31 cellular contexts compared by ENCODE assay signal in the genomic region with DNA sequence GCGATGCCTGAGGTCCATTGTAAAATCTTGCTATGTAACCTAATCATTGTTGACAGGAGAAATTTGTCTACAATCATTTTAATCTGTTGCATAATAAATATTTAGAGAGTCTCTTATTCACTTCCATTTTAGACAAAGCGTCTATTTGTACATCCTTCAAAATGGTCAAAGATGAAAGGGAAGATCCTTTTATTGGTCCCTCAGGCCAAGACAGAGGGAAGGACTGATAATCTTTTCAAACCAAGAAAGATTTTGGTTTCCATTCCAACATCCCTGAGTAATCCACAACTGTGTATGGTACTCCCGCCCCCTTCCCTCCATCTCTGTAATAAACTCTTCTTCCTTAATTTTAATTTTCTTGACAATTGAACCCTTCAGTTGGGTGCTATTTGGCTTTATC.
"Had no signal": no experiment of that assay in that cellular context is flagged by ENCODE, and none has a peak within 500 bp of the region (broad histone marks: within the 10 kb centered on the region; RNA-seq: fewer than 3 reads in every experiment).

No MANE protein-coding gene starts in this region.

- H3K27ac ChIP-seq: ascending aorta, breast epithelium, cardiac muscle cell, colonic mucosa, epithelial cell of prostate, esophagus squamous epithelium, gastrocnemius medialis had no signal

- H3K27me3 ChIP-seq: ascending aorta, breast epithelium, cardiac muscle cell, colonic mucosa, esophagus squamous epithelium, gastrocnemius medialis had no signal

- FAIRE-seq: endometrium, endothelial cell of umbilical vein had no signal

- H3K4me3 ChIP-seq: ascending aorta, breast epithelium, cardiac muscle cell, colonic mucosa, esophagus squamous epithelium, gastrocnemius medialis had no signal

- DNase-seq: activated CD4-positive, alpha-beta memory T cell treated with anti-CD3 and anti-CD28 coated beads for 36 hours; activated CD4-positive, alpha-beta T cell treated with anti-CD3 and anti-CD28 coated beads for 36 hours; activated CD4-positive, alpha-beta T cell treated with anti-CD3 and anti-CD28 coated beads, Interleukin-2, amount 10 ng/mL, durations not matched to agents 24 days and 14 days; activated CD4-positive, CD25-positive, alpha-beta regulatory T cell; activated CD4-positive, CD25-positive, alpha-beta regulatory T cell treated with anti-CD3 and anti-CD28 coated beads, Interleukin-2, amount 50 U/mL, for 72 hours; activated CD8-positive, alpha-beta memory T cell treated with anti-CD3 and anti-CD28 coated beads, Interleukin-2, amount 10 ng/mL, durations not matched to agents 7 days and 5 days; activated CD8-positive, alpha-beta memory T cell treated with anti-CD3 and anti-CD28 coated beads, Interleukin-2, amount 50 U/mL, for 4 hours; activated CD8-positive, alpha-beta T cell treated with anti-CD3 and anti-CD28 coated beads, Interleukin-2, amount 10 ng/mL, durations not matched to agents 7 days and 5 days; activated gamma-delta T cell; activated naive CD4-positive, alpha-beta T cell; activated naive CD4-positive, alpha-beta T cell treated with anti-CD3 and anti-CD28 coated beads, Interleukin-2, amount 10 ng/mL, durations not matched to agents 7 days and 5 days; activated naive CD8-positive, alpha-beta T cell treated with anti-CD3 and anti-CD28 coated beads, Interleukin-2, amount 10 ng/mL, durations not matched to agents 7 days and 5 days; activated T-cell treated with anti-CD3 and anti-CD28 coated beads, Interleukin-2, amount 50 U/mL, for 1 hour; activated T-cell treated with anti-CD3 and anti-CD28 coated beads, Interleukin-2, amount 50 U/mL, for 72 hours; central memory CD4-positive, alpha-beta T cell; cerebellar nuclear complex; colonic mucosa; effector CD8-positive, alpha-beta T cell; esophagus squamous epithelium; foreskin fibroblast; T-helper 1 cell; T-helper 17 cell; T1000 had no signal

- H3K4me1 ChIP-seq: ascending aorta, breast epithelium, colonic mucosa had no signal

- ATAC-seq: activated CD4-positive, alpha-beta T cell treated with anti-CD3 and anti-CD28 coated beads for 36 hours; activated CD8-positive, alpha-beta memory T cell treated with anti-CD3 and anti-CD28 coated beads, Interleukin-2, amount 10 ng/mL, durations not matched to agents 7 days and 5 days; activated CD8-positive, alpha-beta T cell treated with anti-CD3 and anti-CD28 coated beads, Interleukin-2, amount 10 ng/mL, durations not matched to agents 7 days and 5 days; activated naive CD4-positive, alpha-beta T cell treated with anti-CD3 and anti-CD28 coated beads, Interleukin-2, amount 50 U/mL, for 72 hours; activated T-cell treated with anti-CD3 and anti-CD28 coated beads, Interleukin-2, amount 50 U/mL, for 72 hours; gastrocnemius medialis; T-helper 17 cell had no signal

- H3K9me3 ChIP-seq: ascending aorta, breast epithelium, colonic mucosa, esophagus squamous epithelium, gastrocnemius medialis had no signal

- H3K36me3 ChIP-seq: ascending aorta, breast epithelium, cardiac muscle cell, colonic mucosa, gastrocnemius medialis had no signal
